Comparison of ENCODE assay signal across 34 cellular contexts in genomic region chr2:133072837-133073694, GRCh38.
"Had no signal": no experiment of that assay in that cellular context is flagged by ENCODE, and none has a peak within 500 bp of the region (broad histone marks: within the 10 kb centered on the region; RNA-seq: fewer than 3 reads in every experiment).

No MANE protein-coding gene starts in this region.

- H3K27ac ChIP-seq: adrenal gland, body of pancreas, cardiac muscle cell, colonic mucosa, parathyroid adenoma, right lobe of liver, testis, transverse colon, WERI-Rb-1 had no signal

- H3K36me3 ChIP-seq: adrenal gland, cardiac muscle cell, colonic mucosa, right lobe of liver, transverse colon, WERI-Rb-1 had no signal

- H2AFZ ChIP-seq: parathyroid adenoma had no signal

- H3K9me3 ChIP-seq: adrenal gland, body of pancreas, colonic mucosa, right lobe of liver, testis, transverse colon had no signal

- H3K79me2 ChIP-seq: parathyroid adenoma had no signal

- H3K4me3 ChIP-seq: adrenal gland, body of pancreas, cardiac muscle cell, colonic mucosa, right lobe of liver, testis, transverse colon had no signal

- H3K4me1 Mint-ChIP-seq: activated CD4-positive, alpha-beta T cell treated with anti-CD3 and anti-CD28 coated beads, Interleukin-2, amount 10 ng/mL, durations not matched to agents 24 days and 14 days; activated naive CD8-positive, alpha-beta T cell treated with anti-CD3 and anti-CD28 coated beads for 36 hours; memory B cell; naive thymus-derived CD4-positive, alpha-beta T cell had no signal

- H3K27me3 Mint-ChIP-seq: activated CD4-positive, alpha-beta memory T cell treated with anti-CD3 and anti-CD28 coated beads for 36 hours; activated CD4-positive, alpha-beta T cell treated with anti-CD3 and anti-CD28 coated beads, Interleukin-2, amount 10 ng/mL, durations not matched to agents 24 days and 14 days; activated naive CD8-positive, alpha-beta T cell treated with anti-CD3 and anti-CD28 coated beads for 36 hours; naive thymus-derived CD4-positive, alpha-beta T cell had no signal

- H3K27me3 ChIP-seq: adrenal gland, body of pancreas, cardiac muscle cell, colonic mucosa, right lobe of liver, testis, transverse colon had no signal

- DNase-seq: activated CD4-positive, alpha-beta memory T cell treated with anti-CD3 and anti-CD28 coated beads for 36 hours; activated CD4-positive, alpha-beta T cell treated with anti-CD3 and anti-CD28 coated beads, Interleukin-2, amount 10 ng/mL, durations not matched to agents 24 days and 14 days; activated CD8-positive, alpha-beta memory T cell treated with anti-CD3 and anti-CD28 coated beads, Interleukin-2, amount 50 U/mL, for 4 hours; activated effector memory CD4-positive, alpha-beta T cell treated with anti-CD3 and anti-CD28 coated beads, Interleukin-2, amount 50 U/mL, for 16 hours; activated naive CD4-positive, alpha-beta T cell treated with anti-CD3 and anti-CD28 coated beads for 36 hours; activated naive CD8-positive, alpha-beta T cell treated with anti-CD3 and anti-CD28 coated beads for 36 hours; activated T-cell treated with anti-CD3 and anti-CD28 coated beads, Interleukin-2, amount 50 U/mL, for 1 hour; adrenal gland; aorta; body of pancreas; cerebellar nuclear complex; colonic mucosa; effector CD8-positive, alpha-beta T cell; erythroblast; head of caudate nucleus; hippocampal formation; kidney; midbrain; naive thymus-derived CD4-positive, alpha-beta T cell; occipital lobe; right lobe of liver; stimulated activated CD4-positive, alpha-beta T cell treated with anti-CD3 and anti-CD28 coated beads, Interleukin-2, amount 100 ng/mL, for 48 hours; stimulated activated naive CD8-positive, alpha-beta T cell treated with anti-CD3 and anti-CD28 coated beads, Interleukin-15, Interleukin-2, amounts not matched to agents 100 U/mL and 50 U/mL, for 24 hours; T1000; testis; transverse colon; WERI-Rb-1 had no signal

- H3K9me3 Mint-ChIP-seq: activated CD4-positive, alpha-beta T cell treated with anti-CD3 and anti-CD28 coated beads, Interleukin-2, amount 10 ng/mL, durations not matched to agents 24 days and 14 days; neural crest cell; T-helper 1 cell treated with Interleukin-12 subunit alpha and Interleukin-12 subunit beta and Interleukin-4 antibody, amounts not matched to agents 30 μg/mL and 1 μg/mL, for 36 hours had no signal

- H3K27ac Mint-ChIP-seq: activated CD4-positive, alpha-beta memory T cell treated with anti-CD3 and anti-CD28 coated beads for 36 hours; activated CD4-positive, alpha-beta T cell treated with anti-CD3 and anti-CD28 coated beads, Interleukin-2, amount 10 ng/mL, durations not matched to agents 24 days and 14 days; activated naive CD4-positive, alpha-beta T cell treated with anti-CD3 and anti-CD28 coated beads for 36 hours; activated naive CD8-positive, alpha-beta T cell treated with anti-CD3 and anti-CD28 coated beads for 36 hours; activated T-helper 1 cell treated with anti-CD3 and anti-CD28 coated beads, Interleukin-12 subunit alpha, Interleukin-12 subunit beta, Interleukin-2, Interleukin-4 antibody, amounts not matched to agents 30 ng/mL and 10 ng/mL and 1 ng/mL, durations not matched to agents 14 hours and 24 hours and 36 hours; memory B cell; T-helper 1 cell treated with Interleukin-12 subunit alpha and Interleukin-12 subunit beta and Interleukin-4 antibody, amounts not matched to agents 30 μg/mL and 1 μg/mL, for 36 hours had no signal

- ATAC-seq: activated CD4-positive, CD25-positive, alpha-beta regulatory T cell treated with anti-CD3 and anti-CD28 coated beads, Interleukin-2, amount 50 U/mL, for 24 hours; body of pancreas; naive thymus-derived CD4-positive, alpha-beta T cell; right lobe of liver; stimulated activated naive CD8-positive, alpha-beta T cell treated with anti-CD3 and anti-CD28 coated beads, Interleukin-15, Interleukin-2, amounts not matched to agents 100 U/mL and 50 U/mL, for 24 hours had no signal

- H3K4me3 Mint-ChIP-seq: activated CD4-positive, alpha-beta memory T cell treated with anti-CD3 and anti-CD28 coated beads for 36 hours; activated CD4-positive, alpha-beta T cell treated with anti-CD3 and anti-CD28 coated beads, Interleukin-2, amount 10 ng/mL, durations not matched to agents 24 days and 14 days; activated naive CD4-positive, alpha-beta T cell treated with anti-CD3 and anti-CD28 coated beads for 36 hours; activated naive CD8-positive, alpha-beta T cell treated with anti-CD3 and anti-CD28 coated beads for 36 hours; activated T-helper 1 cell treated with anti-CD3 and anti-CD28 coated beads, Interleukin-12 subunit alpha, Interleukin-12 subunit beta, Interleukin-2, Interleukin-4 antibody, amounts not matched to agents 30 ng/mL and 10 ng/mL and 1 ng/mL, durations not matched to agents 14 hours and 24 hours and 36 hours; memory B cell; naive thymus-derived CD4-positive, alpha-beta T cell; neural crest cell; T-helper 1 cell treated with Interleukin-12 subunit alpha and Interleukin-12 subunit beta and Interleukin-4 antibody, amounts not matched to agents 30 μg/mL and 1 μg/mL, for 36 hours had no signal

- H3K4me1 ChIP-seq: adrenal gland, body of pancreas, colonic mucosa, parathyroid adenoma, right lobe of liver, testis had no signal

- H3K36me3 Mint-ChIP-seq: activated CD4-positive, alpha-beta memory T cell treated with anti-CD3 and anti-CD28 coated beads for 36 hours; activated naive CD8-positive, alpha-beta T cell treated with anti-CD3 and anti-CD28 coated beads for 36 hours; memory B cell; naive thymus-derived CD4-positive, alpha-beta T cell had no signal
